Comparison of ENCODE assay signal across 21 cellular contexts in the genomic region with DNA sequence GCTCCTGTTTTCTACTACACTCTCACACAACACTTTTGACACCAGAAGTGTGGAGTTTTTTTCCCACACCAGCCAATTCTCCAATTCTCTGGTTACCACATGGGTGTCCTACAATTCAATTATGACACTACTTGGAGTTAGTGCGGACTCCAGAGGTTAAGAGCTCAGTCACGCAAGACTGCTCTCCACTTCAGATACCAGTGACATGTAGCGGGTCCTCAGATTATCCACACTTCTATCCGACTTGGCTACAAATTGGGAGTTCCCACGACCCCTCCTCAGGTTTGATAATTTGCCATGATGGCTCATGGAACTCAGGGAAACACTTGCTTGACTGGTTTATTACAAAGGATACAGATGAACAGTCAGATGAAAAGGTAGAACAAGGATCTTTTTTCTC.
"Had no signal": no experiment of that assay in that cellular context is flagged by ENCODE, and none has a peak within 500 bp of the region (broad histone marks: within the 10 kb centered on the region; RNA-seq: fewer than 3 reads in every experiment).

No MANE protein-coding gene starts in this region.

- H3K4me3 Mint-ChIP-seq: activated CD4-positive, alpha-beta T cell treated with anti-CD3 and anti-CD28 coated beads, Interleukin-2, amount 10 ng/mL, durations not matched to agents 7 days and 5 days; activated CD8-positive, alpha-beta T cell treated with anti-CD3 and anti-CD28 coated beads, Interleukin-2, amount 10 ng/mL, durations not matched to agents 7 days and 5 days; activated naive CD4-positive, alpha-beta T cell treated with anti-CD3 and anti-CD28 coated beads, Interleukin-2, amount 50 U/mL, for 24 hours; activated T-helper 1 cell treated with anti-CD3 and anti-CD28 coated beads, Interleukin-12 subunit alpha, Interleukin-12 subunit beta, Interleukin-2, Interleukin-4 antibody, amounts not matched to agents 30 ng/mL and 10 ng/mL and 1 ng/mL, durations not matched to agents 14 hours and 24 hours and 36 hours; mesothelial cell of epicardium; stimulated activated effector memory CD8-positive, alpha-beta T cell treated with anti-CD3 and anti-CD28 coated beads, Interleukin-12 subunit alpha, Interleukin-12 subunit beta, amount 100 ng/mL, for 72 hours had no signal

- ATAC-seq: activated CD8-positive, alpha-beta T cell treated with anti-CD3 and anti-CD28 coated beads, Interleukin-2, amount 10 ng/mL, durations not matched to agents 7 days and 5 days; body of pancreas; left ventricle myocardium superior; naive thymus-derived CD8-positive, alpha-beta T cell; pancreas; right lobe of liver; stimulated activated effector memory CD8-positive, alpha-beta T cell treated with anti-CD3 and anti-CD28 coated beads, Interleukin-12 subunit alpha, Interleukin-12 subunit beta, amount 100 ng/mL, for 72 hours had no signal

- DNase-seq: activated CD4-positive, alpha-beta T cell treated with anti-CD3 and anti-CD28 coated beads, Interleukin-2, amount 10 ng/mL, durations not matched to agents 7 days and 5 days; activated CD4-positive, CD25-positive, alpha-beta regulatory T cell treated with anti-CD3 and anti-CD28 coated beads, Interleukin-2, amount 50 U/mL, for 72 hours; activated CD8-positive, alpha-beta T cell treated with anti-CD3 and anti-CD28 coated beads, Interleukin-2, amount 10 ng/mL, durations not matched to agents 7 days and 5 days; activated gamma-delta T cell; anterior cingulate cortex; body of pancreas; erythroblast; foreskin fibroblast; kidney glomerular epithelial cell; left ventricle myocardium superior; mammary epithelial cell; naive thymus-derived CD8-positive, alpha-beta T cell; pancreas; right lobe of liver; stimulated activated CD4-positive, alpha-beta T cell treated with anti-CD3 and anti-CD28 coated beads, Interleukin-2, amount 100 ng/mL, for 24 hours; trophoblast cell; uterus had no signal

- H3K9me3 Mint-ChIP-seq: activated CD4-positive, alpha-beta T cell treated with anti-CD3 and anti-CD28 coated beads, Interleukin-2, amount 10 ng/mL, durations not matched to agents 7 days and 5 days; activated naive CD4-positive, alpha-beta T cell treated with anti-CD3 and anti-CD28 coated beads, Interleukin-2, amount 50 U/mL, for 24 hours; activated T-helper 1 cell treated with anti-CD3 and anti-CD28 coated beads, Interleukin-12 subunit alpha, Interleukin-12 subunit beta, Interleukin-2, Interleukin-4 antibody, amounts not matched to agents 30 ng/mL and 10 ng/mL and 1 ng/mL, durations not matched to agents 14 hours and 24 hours and 36 hours; mesothelial cell of epicardium; naive thymus-derived CD8-positive, alpha-beta T cell; stimulated activated effector memory CD8-positive, alpha-beta T cell treated with anti-CD3 and anti-CD28 coated beads, Interleukin-12 subunit alpha, Interleukin-12 subunit beta, amount 100 ng/mL, for 72 hours had no signal

- H3K27me3 Mint-ChIP-seq: activated CD4-positive, alpha-beta T cell treated with anti-CD3 and anti-CD28 coated beads, Interleukin-2, amount 10 ng/mL, durations not matched to agents 7 days and 5 days; activated naive CD4-positive, alpha-beta T cell treated with anti-CD3 and anti-CD28 coated beads, Interleukin-2, amount 50 U/mL, for 24 hours; naive thymus-derived CD8-positive, alpha-beta T cell had no signal

- H3K27ac Mint-ChIP-seq: activated CD8-positive, alpha-beta T cell treated with anti-CD3 and anti-CD28 coated beads, Interleukin-2, amount 10 ng/mL, durations not matched to agents 7 days and 5 days; activated naive CD4-positive, alpha-beta T cell treated with anti-CD3 and anti-CD28 coated beads, Interleukin-2, amount 50 U/mL, for 24 hours; activated T-helper 1 cell treated with anti-CD3 and anti-CD28 coated beads, Interleukin-12 subunit alpha, Interleukin-12 subunit beta, Interleukin-2, Interleukin-4 antibody, amounts not matched to agents 30 ng/mL and 10 ng/mL and 1 ng/mL, durations not matched to agents 14 hours and 24 hours and 36 hours; mesothelial cell of epicardium; stimulated activated effector memory CD8-positive, alpha-beta T cell treated with anti-CD3 and anti-CD28 coated beads, Interleukin-12 subunit alpha, Interleukin-12 subunit beta, amount 100 ng/mL, for 72 hours had no signal
